ENCODE assay signal across 1 cellular context in the genomic region with DNA sequence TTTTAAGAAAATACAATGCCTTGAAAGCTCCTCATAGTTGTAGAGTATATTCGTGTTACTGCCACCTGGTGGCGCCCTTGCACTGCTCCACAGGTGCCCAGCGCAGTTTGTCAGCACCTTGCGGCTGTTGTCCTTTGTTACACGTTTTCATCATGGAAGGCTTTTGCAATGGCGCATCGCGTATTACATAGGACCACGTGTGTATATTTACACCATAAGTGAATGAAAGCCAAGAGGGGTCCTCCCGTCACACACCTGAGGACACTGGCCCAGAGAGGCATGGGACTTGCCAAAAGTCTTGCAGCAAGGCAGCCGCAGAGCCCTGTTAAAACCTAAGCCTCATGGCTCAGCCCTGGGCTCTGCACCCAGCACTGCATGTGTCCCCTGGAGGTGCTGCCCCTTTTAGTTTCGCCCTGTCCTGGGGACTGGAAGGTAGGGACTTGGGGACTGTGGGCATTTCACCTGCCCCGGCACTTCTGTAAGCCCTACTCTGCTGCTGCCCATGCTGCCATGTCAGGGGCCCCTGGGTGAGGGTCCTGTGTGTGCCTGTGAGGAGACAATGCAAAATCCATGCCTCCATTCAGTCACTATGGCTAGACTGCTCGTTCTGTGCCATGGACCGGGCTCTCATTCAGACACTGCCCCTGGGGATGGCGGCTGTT.
TF ChIP-seq lines count a peak whose summit lies in the region.

No MANE protein-coding gene starts in this region.

TF ChIP-seq in K562, 482 proteins besides CTCF, POLR2A, EP300 and RAD21 (continued from another document and continues in another):
- TF ChIP-seq CTCFL (IDR thresholded peaks at IDR 0.05; ENCODE audit: borderline replicate concordance, insufficient read depth, low read depth, low read length, poor library complexity, severe bottlenecking), result peak; percentile 55
- 0 out of 4 replicates have a peak, but pooled peaks of 1 of the 2 experiments have one; percentile 18 for TF ChIP-seq RCOR1 (IDR thresholded peaks at IDR 0.05; ENCODE audit: borderline replicate concordance in 1 of 2, low read depth in 2 of 2, low read length in 2 of 2)
- TF ChIP-seq ZNF785 (CRISPR knock-in tag; IDR thresholded peaks at IDR 0.05), result no peak
- TF ChIP-seq TFAM (CRISPR knock-in tag; conservative IDR thresholded peaks at IDR 0.05), result no peak
- TF ChIP-seq CC2D1A (IDR thresholded peaks at IDR 0.05), result no peak
- TF ChIP-seq ZNF639 (CRISPR knock-in tag; conservative IDR thresholded peaks at IDR 0.05 in 1 of 2, IDR thresholded peaks at IDR 0.05 in 1 of 2), result no peak
- no peak for TF ChIP-seq ZNF197 (CRISPR knock-in tag; IDR thresholded peaks at IDR 0.05; ENCODE audit: low read depth)
- no peak for TF ChIP-seq ATF1 (CRISPR knock-in tag; IDR thresholded peaks at IDR 0.05)
- peak; percentile 41 for TF ChIP-seq ATF1 (tag; IDR thresholded peaks at IDR 0.05)
- TF ChIP-seq STAG1 (CRISPR knock-in tag; IDR thresholded peaks at IDR 0.05; ENCODE audit: borderline replicate concordance), result peak; percentile 91
- TF ChIP-seq NFIC (IDR thresholded peaks at IDR 0.05), result no peak
- no peak for TF ChIP-seq ZNF140 (CRISPR knock-in tag; IDR thresholded peaks at IDR 0.05)
- TF ChIP-seq THAP7 (CRISPR knock-in tag; IDR thresholded peaks at IDR 0.05), result no peak
- no peak for TF ChIP-seq ADNP (tag; IDR thresholded peaks at IDR 0.05)
- TF ChIP-seq SREBF1 (IDR thresholded peaks at IDR 0.05; ENCODE audit: borderline replicate concordance, low read depth, low read length), result no peak
- no peak for TF ChIP-seq ETV1 (tag; conservative IDR thresholded peaks at IDR 0.05; ENCODE audit: low read depth)
- TF ChIP-seq ELK1 (CRISPR knock-in tag; IDR thresholded peaks at IDR 0.05), result no peak
- TF ChIP-seq, protein P1, sequence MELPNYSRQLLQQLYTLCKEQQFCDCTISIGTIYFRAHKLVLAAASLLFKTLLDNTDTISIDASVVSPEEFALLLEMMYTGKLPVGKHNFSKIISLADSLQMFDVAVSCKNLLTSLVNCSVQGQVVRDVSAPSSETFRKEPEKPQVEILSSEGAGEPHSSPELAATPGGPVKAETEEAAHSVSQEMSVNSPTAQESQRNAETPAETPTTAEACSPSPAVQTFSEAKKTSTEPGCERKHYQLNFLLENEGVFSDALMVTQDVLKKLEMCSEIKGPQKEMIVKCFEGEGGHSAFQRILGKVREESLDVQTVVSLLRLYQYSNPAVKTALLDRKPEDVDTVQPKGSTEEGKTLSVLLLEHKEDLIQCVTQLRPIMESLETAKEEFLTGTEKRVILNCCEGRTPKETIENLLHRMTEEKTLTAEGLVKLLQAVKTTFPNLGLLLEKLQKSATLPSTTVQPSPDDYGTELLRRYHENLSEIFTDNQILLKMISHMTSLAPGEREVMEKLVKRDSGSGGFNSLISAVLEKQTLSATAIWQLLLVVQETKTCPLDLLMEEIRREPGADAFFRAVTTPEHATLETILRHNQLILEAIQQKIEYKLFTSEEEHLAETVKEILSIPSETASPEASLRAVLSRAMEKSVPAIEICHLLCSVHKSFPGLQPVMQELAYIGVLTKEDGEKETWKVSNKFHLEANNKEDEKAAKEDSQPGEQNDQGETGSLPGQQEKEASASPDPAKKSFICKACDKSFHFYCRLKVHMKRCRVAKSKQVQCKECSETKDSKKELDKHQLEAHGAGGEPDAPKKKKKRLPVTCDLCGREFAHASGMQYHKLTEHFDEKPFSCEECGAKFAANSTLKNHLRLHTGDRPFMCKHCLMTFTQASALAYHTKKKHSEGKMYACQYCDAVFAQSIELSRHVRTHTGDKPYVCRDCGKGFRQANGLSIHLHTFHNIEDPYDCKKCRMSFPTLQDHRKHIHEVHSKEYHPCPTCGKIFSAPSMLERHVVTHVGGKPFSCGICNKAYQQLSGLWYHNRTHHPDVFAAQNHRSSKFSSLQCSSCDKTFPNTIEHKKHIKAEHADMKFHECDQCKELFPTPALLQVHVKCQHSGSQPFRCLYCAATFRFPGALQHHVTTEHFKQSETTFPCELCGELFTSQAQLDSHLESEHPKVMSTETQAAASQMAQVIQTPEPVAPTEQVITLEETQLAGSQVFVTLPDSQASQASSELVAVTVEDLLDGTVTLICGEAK (IDR thresholded peaks at IDR 0.05), result no peak
- TF ChIP-seq, protein P1 (CRISPR knock-in tag; IDR thresholded peaks at IDR 0.05), result no peak
- TF ChIP-seq JUNB (CRISPR knock-in tag; conservative IDR thresholded peaks at IDR 0.05), result no peak
- TF ChIP-seq ZNF318 (IDR thresholded peaks at IDR 0.05; ENCODE audit: borderline replicate concordance in 1 of 2, low read depth in 1 of 2), result no peak
- TF ChIP-seq HMBOX1 (IDR thresholded peaks at IDR 0.05), result no peak
- no peak for TF ChIP-seq ZNF655 (CRISPR knock-in tag; IDR thresholded peaks at IDR 0.05)
